13 cellular contexts compared by ENCODE assay signal in the genomic region with DNA sequence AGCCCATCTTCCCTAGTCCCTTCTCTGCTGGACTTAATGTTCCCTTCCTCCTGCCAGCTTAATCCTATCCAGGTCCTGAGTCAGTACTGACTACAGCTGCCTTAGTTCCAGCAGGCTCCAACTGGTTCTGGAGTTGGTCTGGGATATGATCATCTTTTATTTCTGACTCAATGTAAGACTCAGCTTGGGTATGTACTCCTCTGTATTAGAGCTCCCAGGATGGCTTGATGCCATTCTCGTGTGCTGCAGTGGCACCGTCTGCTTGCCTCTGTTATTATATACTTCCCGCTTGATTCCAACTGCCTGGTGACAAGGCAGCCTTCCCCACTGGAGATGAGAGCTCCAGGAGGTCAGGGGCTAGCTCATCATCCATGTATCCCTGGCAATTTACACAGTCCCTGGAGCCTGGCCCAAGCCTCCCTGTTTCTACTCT.
DNase-seq lines count a peak whose midpoint lies in the region; ATAC-seq, FAIRE-seq and TF ChIP-seq lines count a peak whose summit lies in the region.
"Had no signal": no experiment of that assay in that cellular context is flagged by ENCODE, and none has a peak within 500 bp of the region (broad histone marks: within the 10 kb centered on the region; RNA-seq: fewer than 3 reads in every experiment).

No MANE protein-coding gene starts in this region.

- H3K9me3 ChIP-seq in mammary epithelial cell (replicated peaks; ENCODE audit: insufficient read depth, low read length) (no peaks in the 10 kb centered on the region), smooth muscle cell (replicated peaks; ENCODE audit: low read depth) (no peaks in the 10 kb centered on the region)

- in situ Hi-C loops in mammary epithelial cell (cut with MboI; ENCODE audit: low sequenced_read_pairs in 2 of 2) = no loop called here

- intact Hi-C loops in mammary epithelial cell (cut with micrococcal nuclease) = no loop called here

- H3K36me3 ChIP-seq in mammary epithelial cell (ENCODE audit: insufficient read depth, low read length) (no peaks in the 10 kb centered on the region), smooth muscle cell (ENCODE audit: low read depth) (no peaks in the 10 kb centered on the region)
- H3K36me3 ChIP-seq: brain microvascular endothelial cell had no signal

- CTCF ChIA-PET in mammary epithelial cell (lab: Charles Lee; ENCODE audit: low non-redundant PET) = no interaction called here

- H2AFZ ChIP-seq in mammary epithelial cell (ENCODE audit: low read depth, low read length) (peak overlapping the region; percentile 38), smooth muscle cell (ENCODE audit: low read depth) (peak overlapping the region; percentile 38)

- H3K27ac ChIP-seq in mammary epithelial cell (ENCODE audit: insufficient read depth, low read depth, low read length) = no peak overlapping the region
- H3K27ac ChIP-seq in smooth muscle cell (ENCODE audit: low read depth) = peak overlapping the region; percentile 15
- H3K27ac ChIP-seq: brain microvascular endothelial cell had no signal

- no peaks in the 10 kb centered on the region for H3F3A ChIP-seq in smooth muscle cell (ENCODE audit: low read depth)

- H3K79me2 ChIP-seq in mammary epithelial cell (ENCODE audit: insufficient read depth, low read length) (no peaks in the 10 kb centered on the region), smooth muscle cell (ENCODE audit: low read depth) (no peaks in the 10 kb centered on the region)

- TF ChIP-seq CTCF in mammary epithelial cell (conservative IDR thresholded peaks at IDR 0.05 in 1 of 2, IDR thresholded peaks at IDR 0.05 in 1 of 2; ENCODE audit: extremely low read depth in 1 of 2, insufficient read depth in 1 of 2, low read depth in 1 of 2, low read length in 2 of 2) (no peak), smooth muscle cell (IDR thresholded peaks at IDR 0.05; ENCODE audit: borderline replicate concordance, insufficient read depth, poor library complexity, severe bottlenecking) (no peak)

- H3K4me1 ChIP-seq in mammary epithelial cell (ENCODE audit: insufficient read depth, low read length) (peaks cover 9% of the 10 kb centered on the region), smooth muscle cell (ENCODE audit: low read depth) (no peaks in the 10 kb centered on the region)

- H3K4me2 ChIP-seq in mammary epithelial cell (ENCODE audit: insufficient read depth, low read depth, low read length) (no peak overlapping the region), smooth muscle cell (no peak overlapping the region)

- no peak for ATAC-seq in HG03025 (IDR thresholded peaks at IDR 0.05; ENCODE audit: low FRiP score, unreplicated experiment)

- H3K9ac ChIP-seq in mammary epithelial cell (ENCODE audit: insufficient read depth, low read length) = no peak overlapping the region
- H3K9ac ChIP-seq in smooth muscle cell (ENCODE audit: low read depth) = no peak overlapping the region

- no peak overlapping the region for H3K4me3 ChIP-seq in mammary epithelial cell (replicated peaks in 1 of 3; ENCODE audit: insufficient read depth in 1 of 3, low read depth in 2 of 3, low read length in 3 of 3)
- H3K4me3 ChIP-seq in smooth muscle cell = no peak overlapping the region

- BruUV-seq in mammary epithelial cell (replicated peaks; lab: Mats Ljungman, UMichigan) = no TSS peak

- H3K27me3 ChIP-seq in mammary epithelial cell (ENCODE audit: insufficient read depth, low read length) = no peaks in the 10 kb centered on the region
- no peaks in the 10 kb centered on the region for H3K27me3 ChIP-seq in smooth muscle cell (ENCODE audit: low read depth)
- H3K27me3 ChIP-seq: brain microvascular endothelial cell had no signal

- DNase-seq in HPDE6-E6E7 (ENCODE audit: extremely low spot score) (peak; percentile 16), mammary epithelial cell (peak; percentile 73), inferior parietal cortex (ENCODE audit: extremely low spot score) (peak; percentile 38), smooth muscle cell (lab: John Stamatoyannopoulos, UW; ENCODE audit: unreplicated experiment) (no peak), urothelium cell line (ENCODE audit: low spot score) (no peak), NCI-H748 treated with DMSO at 0.1 percent for 48 hours (lab: John Stamatoyannopoulos, UW) (no peak)
- DNase-seq in activated naive CD4-positive, alpha-beta T cell treated with anti-CD3 and anti-CD28 coated beads, Interleukin-2, amount 50 U/mL, for 16 hours = no peak
- DNase-seq: brain microvascular endothelial cell; CD4-positive, CD25-positive, alpha-beta regulatory T cell; glutamatergic neuron; MV-4-11 had no signal

- no peak for FAIRE-seq in urothelium cell line (lab: Jason Lieb, UNC)
- FAIRE-seq: TTC549 had no signal

- dilution Hi-C loops in mammary epithelial cell (cut with HindIII; ENCODE audit: low sequenced_read_pairs) = no loop called here

- H4K20me1 ChIP-seq in mammary epithelial cell (ENCODE audit: insufficient read depth, low read length) (no peaks in the 10 kb centered on the region), smooth muscle cell (ENCODE audit: low read depth) (no peaks in the 10 kb centered on the region)

- WGBS in mammary epithelial cell (ENCODE audit: low coverage, missing lambda C conversion rate) = 96% methylated on average over 3 of the region's 3 CpGs
- 93% methylated on average over 3 of the region's 3 CpGs for WGBS in smooth muscle cell (ENCODE audit: low lambda C conversion rate)

Comparison
In these comparisons a context has a peak if more than half of its experiments do, and no peak if none do; other contexts are left out.
1. DNase-seq: peak in HPDE6-E6E7 (single experiment), mammary epithelial cell (single experiment) and inferior parietal cortex (single experiment); none in smooth muscle cell (single experiment), urothelium cell line (single experiment), activated naive CD4-positive, alpha-beta T cell treated with anti-CD3 and anti-CD28 coated beads, Interleukin-2, amount 50 U/mL, for 16 hours (single experiment) and NCI-H748 treated with DMSO at 0.1 percent for 48 hours (single experiment).